15 cellular contexts compared by ENCODE assay signal in genomic region chr6:43468748-43469681, GRCh38. TPM values are rescaled to one million over a fixed set of nuclear protein-coding genes. Genes with fewer than 3 reads are reported as not detected.
A peak's percentile ranks its signal among the peaks of the same experiment; 100 is the strongest.
DNase-seq lines count a peak whose midpoint lies in the region; ATAC-seq lines count a peak whose summit lies in the region.
"Had no signal": no experiment of that assay in that cellular context is flagged by ENCODE, and none has a peak within 500 bp of the region (broad histone marks: within the 10 kb centered on the region; RNA-seq: fewer than 3 reads in every experiment).

No MANE protein-coding gene starts in this region.

- intact Hi-C loops in Right ventricle myocardium superior (cut with DNase I), result no loop called here

- ATAC-seq in Right ventricle myocardium superior (ENCODE audit: poor library complexity) (peak; percentile 88), GM18907 (IDR thresholded peaks at IDR 0.05; ENCODE audit: unreplicated experiment) (no peak)

- DNase-seq in COLO668 (lab: John Stamatoyannopoulos, UW; ENCODE audit: unreplicated experiment) (peak; percentile 1), NCI-H345 treated with DMSO at 0.1 percent for 48 hours (lab: John Stamatoyannopoulos, UW; ENCODE audit: unreplicated experiment) (peak; percentile 17), Right ventricle myocardium superior (peak; percentile 64), NCI-H2029 (lab: John Stamatoyannopoulos, UW) (no peak)
- no peak for DNase-seq in stimulated activated CD4-positive, alpha-beta T cell treated with anti-CD3 and anti-CD28 coated beads, Interleukin-4, amount 100 ng/mL, for 4 hours
- DNase-seq: activated CD4-positive, alpha-beta T cell treated with anti-CD3 and anti-CD28 coated beads, Interleukin-2, amount 10 ng/mL, durations not matched to agents 24 days and 14 days; activated T-cell treated with anti-CD3 and anti-CD28 coated beads, Interleukin-2, amount 50 U/mL, for 24 hours; DMS79; NCI-H1092; T-helper 9 cell had no signal

RNA-seq across cellular contexts. Expression of gene TJAP1, which starts 8.4 kb away (rescaled TPM):
- total RNA-seq in Right ventricle myocardium superior, result 20.5 TPM

RNA-seq across cellular contexts. Expression of gene DLK2, which starts 13.7 kb away (rescaled TPM):
- total RNA-seq in Right ventricle myocardium superior, result 1.0 TPM
- total RNA-seq: NCI-H460, OCI-LY7 had no signal

RNA-seq across cellular contexts. Expression of gene LRRC73, which starts 41.1 kb away (rescaled TPM):
- 1.4 TPM for total RNA-seq in Right ventricle myocardium superior
- total RNA-seq: hepatocyte, urinary bladder had no signal

RNA-seq across cellular contexts. Expression of gene ABCC10, which starts 41.7 kb away (rescaled TPM):
- total RNA-seq in Right ventricle myocardium superior, result 9.8 TPM

RNA-seq across cellular contexts. Expression of gene YIPF3, which starts 47.7 kb away (rescaled TPM):
- 64.0 TPM for total RNA-seq in Right ventricle myocardium superior

Comparison
In these comparisons a context has a peak if more than half of its experiments do, and no peak if none do; other contexts are left out.
1. DNase-seq: peak in COLO668 (single experiment), NCI-H345 treated with DMSO at 0.1 percent for 48 hours (single experiment) and Right ventricle myocardium superior (single experiment); none in stimulated activated CD4-positive, alpha-beta T cell treated with anti-CD3 and anti-CD28 coated beads, Interleukin-4, amount 100 ng/mL, for 4 hours (0 of 2) and NCI-H2029 (single experiment).